ENCODE assay signal across 26 cellular contexts in genomic region chr20:44626278-44626677, GRCh38. TPM values are rescaled to one million over a fixed set of nuclear protein-coding genes. Genes with fewer than 3 reads are reported as not detected.
DNase-seq lines count a peak whose midpoint lies in the region; ATAC-seq, FAIRE-seq and TF ChIP-seq lines count a peak whose summit lies in the region.
"Had no signal": no experiment of that assay in that cellular context is flagged by ENCODE, and none has a peak within 500 bp of the region (broad histone marks: within the 10 kb centered on the region; RNA-seq: fewer than 3 reads in every experiment).

No MANE protein-coding gene starts in this region.

- peaks cover 71% of the 10 kb centered on the region for H3K36me3 Mint-ChIP-seq in activated CD4-positive, alpha-beta T cell treated with anti-CD3 and anti-CD28 coated beads, Interleukin-2, amount 10 ng/mL, durations not matched to agents 24 days and 14 days (ENCODE audit: low read depth)
- peaks cover 0 to 69% (median 43%) of the 10 kb centered on the region in 3 donors for H3K36me3 Mint-ChIP-seq in naive thymus-derived CD8-positive, alpha-beta T cell
- peaks cover 34% of the 10 kb centered on the region for H3K36me3 Mint-ChIP-seq in stimulated activated memory B cell treated with anti-CD40 and anti-IgM and Interleukin-4, amounts not matched to agents 10 μg/mL and 1 μg/mL and 100 μg/mL, for 72 hours

- H3K27me3 ChIP-seq in RWPE2 (ENCODE audit: insufficient read depth, poor library complexity, severe bottlenecking): no peaks in the 10 kb centered on the region

- H3K9me3 ChIP-seq in RWPE2 (ENCODE audit: severe bottlenecking): no peaks in the 10 kb centered on the region
- H3K9me3 ChIP-seq: HAP-1 had no signal

- H3K4me1 Mint-ChIP-seq in activated CD4-positive, alpha-beta T cell treated with anti-CD3 and anti-CD28 coated beads, Interleukin-2, amount 10 ng/mL, durations not matched to agents 24 days and 14 days: no peaks in the 10 kb centered on the region
- H3K4me1 Mint-ChIP-seq in naive thymus-derived CD8-positive, alpha-beta T cell: peaks cover 9 to 23% (median 17%) of the 10 kb centered on the region in 4 donors
- peaks cover 6% of the 10 kb centered on the region for H3K4me1 Mint-ChIP-seq in stimulated activated memory B cell treated with anti-CD40 and anti-IgM and Interleukin-4, amounts not matched to agents 10 μg/mL and 1 μg/mL and 100 μg/mL, for 72 hours
- H3K4me1 Mint-ChIP-seq: CD4-positive, CD25-positive, alpha-beta regulatory T cell had no signal

- intact Hi-C loops in activated CD4-positive, alpha-beta T cell treated with anti-CD3 and anti-CD28 coated beads, Interleukin-2, amount 10 ng/mL, durations not matched to agents 24 days and 14 days (cut with micrococcal nuclease): no loop called here

- H3K36me3 ChIP-seq in RWPE2 (ENCODE audit: low read depth): peaks cover 30% of the 10 kb centered on the region

- no peak for TF ChIP-seq CTCF in RWPE2 (IDR thresholded peaks at IDR 0.05; ENCODE audit: poor library complexity, severe bottlenecking)
- TF ChIP-seq CTCF in D721Med (IDR thresholded peaks at IDR 0.05; ENCODE audit: insufficient read depth, missing control alignments): no peak

- H3K27me3 Mint-ChIP-seq in activated CD4-positive, alpha-beta T cell treated with anti-CD3 and anti-CD28 coated beads, Interleukin-2, amount 10 ng/mL, durations not matched to agents 24 days and 14 days: no peaks in the 10 kb centered on the region
- no peaks in the 10 kb centered on the region for H3K27me3 Mint-ChIP-seq in naive thymus-derived CD8-positive, alpha-beta T cell
- H3K27me3 Mint-ChIP-seq in stimulated activated memory B cell treated with anti-CD40 and anti-IgM and Interleukin-4, amounts not matched to agents 10 μg/mL and 1 μg/mL and 100 μg/mL, for 72 hours: no peaks in the 10 kb centered on the region
- H3K27me3 Mint-ChIP-seq: CD4-positive, CD25-positive, alpha-beta regulatory T cell had no signal

- no peak for ATAC-seq in RWPE2 (ENCODE audit: low read depth)
- ATAC-seq in naive thymus-derived CD8-positive, alpha-beta T cell: no peak
- no peak for ATAC-seq in stimulated activated memory B cell treated with anti-CD40 and anti-IgM and Interleukin-4, amounts not matched to agents 10 μg/mL and 1 μg/mL and 100 μg/mL, for 72 hours
- ATAC-seq: GM23338, PC-3 had no signal

- peak overlapping the region; percentile 16 for H3K27ac Mint-ChIP-seq in activated CD4-positive, alpha-beta T cell treated with anti-CD3 and anti-CD28 coated beads, Interleukin-2, amount 10 ng/mL, durations not matched to agents 24 days and 14 days
- peak overlapping the region in 7 of 10 donors; percentile 16 to 94 (median 66) for H3K27ac Mint-ChIP-seq in naive thymus-derived CD8-positive, alpha-beta T cell
- H3K27ac Mint-ChIP-seq in stimulated activated memory B cell treated with anti-CD40 and anti-IgM and Interleukin-4, amounts not matched to agents 10 μg/mL and 1 μg/mL and 100 μg/mL, for 72 hours: peak overlapping the region; percentile 49
- H3K27ac Mint-ChIP-seq: GM23338, HFFc6 had no signal

- H3K27ac ChIP-seq in RWPE2 (ENCODE audit: poor library complexity, severe bottlenecking): no peak overlapping the region

- H3K4me3 ChIP-seq in RWPE2 (ENCODE audit: severe bottlenecking): no peak overlapping the region
- H3K4me3 ChIP-seq: GM23338, HAP-1 had no signal

- no peak for DNase-seq in activated CD4-positive, alpha-beta T cell treated with anti-CD3 and anti-CD28 coated beads, Interleukin-2, amount 10 ng/mL, durations not matched to agents 24 days and 14 days
- no peak for DNase-seq in activated CD4-positive, alpha-beta T cell treated with anti-CD3 and anti-CD28 coated beads for 1 hour
- DNase-seq in RWPE2 (ENCODE audit: low spot score) (peak; percentile 75), NCI-H128 (lab: John Stamatoyannopoulos, UW; ENCODE audit: unreplicated experiment) (no peak), D721Med (ENCODE audit: insufficient read length, low spot score) (no peak)
- no peak for DNase-seq in naive thymus-derived CD8-positive, alpha-beta T cell
- DNase-seq: 8988T; ACHN; CD4-positive, CD25-positive, alpha-beta regulatory T cell; HFFc6; KBM-7; MV-4-11; NCI-H1105; NCI-H146; NCI-H1930; NCI-H2107; NCI-H446; NCI-H524 treated with DMSO at 0.1 percent for 48 hours; NCI-H82; NK-92 treated with Interleukin-12 subunit alpha and Interleukin-12 subunit beta, amount 100 ng/mL, for 24 hours; PC-3; SHP77 had no signal

- no peak for FAIRE-seq in D721Med (lab: Jason Lieb, UNC)
- FAIRE-seq: G401.6 had no signal

- POLR2A ChIA-PET in naive thymus-derived CD8-positive, alpha-beta T cell (lab: Charles Lee): interaction anchor here (1.1 to 1.8 kb wide), 7 partner anchors 8 to 23 kb away, joined by 3 to 10 read pairs (median 3); no protein-coding TSS in a partner anchor

- no peaks in the 10 kb centered on the region for H3K4me1 ChIP-seq in RWPE2 (ENCODE audit: insufficient read depth, poor library complexity, severe bottlenecking)

- no peak overlapping the region for H3K4me3 Mint-ChIP-seq in activated CD4-positive, alpha-beta T cell treated with anti-CD3 and anti-CD28 coated beads, Interleukin-2, amount 10 ng/mL, durations not matched to agents 24 days and 14 days
- peak overlapping the region in 1 of 10 donors; percentile 59 for H3K4me3 Mint-ChIP-seq in naive thymus-derived CD8-positive, alpha-beta T cell
- no peak overlapping the region for H3K4me3 Mint-ChIP-seq in stimulated activated memory B cell treated with anti-CD40 and anti-IgM and Interleukin-4, amounts not matched to agents 10 μg/mL and 1 μg/mL and 100 μg/mL, for 72 hours
- H3K4me3 Mint-ChIP-seq: CD4-positive, CD25-positive, alpha-beta regulatory T cell; GM23338; HFFc6 had no signal

- H3K9me3 Mint-ChIP-seq in activated CD4-positive, alpha-beta T cell treated with anti-CD3 and anti-CD28 coated beads, Interleukin-2, amount 10 ng/mL, durations not matched to agents 24 days and 14 days: peaks cover 7% of the 10 kb centered on the region
- peaks cover 0 to 2% (median 0%) of the 10 kb centered on the region in 9 donors for H3K9me3 Mint-ChIP-seq in naive thymus-derived CD8-positive, alpha-beta T cell
- H3K9me3 Mint-ChIP-seq in stimulated activated memory B cell treated with anti-CD40 and anti-IgM and Interleukin-4, amounts not matched to agents 10 μg/mL and 1 μg/mL and 100 μg/mL, for 72 hours: no peaks in the 10 kb centered on the region
- H3K9me3 Mint-ChIP-seq: GM23338 had no signal

RNA-seq across cellular contexts. Expression of gene ADA, which starts 25.2 kb away (rescaled TPM):
- 43.7 and 44.5 TPM in 2 replicates for total RNA-seq in activated CD4-positive, alpha-beta T cell treated with anti-CD3 and anti-CD28 coated beads, Interleukin-2, amount 10 ng/mL, durations not matched to agents 24 days and 14 days
- total RNA-seq in naive thymus-derived CD8-positive, alpha-beta T cell: 10 to 100 TPM; 24.1 to 24.2 TPM
- polyA plus RNA-seq in naive thymus-derived CD8-positive, alpha-beta T cell: 10 to 100 TPM; 31.2 to 47.1 (median 38.2) TPM

RNA-seq across cellular contexts. Expression of gene PKIG, which starts 43.9 kb away (rescaled TPM):
- total RNA-seq in activated CD4-positive, alpha-beta T cell treated with anti-CD3 and anti-CD28 coated beads, Interleukin-2, amount 10 ng/mL, durations not matched to agents 24 days and 14 days: 1.2 and 1.7 TPM in 2 replicates
- 1 to 10 TPM; 8.2 to 9.0 TPM for total RNA-seq in naive thymus-derived CD8-positive, alpha-beta T cell
- 1 to 10 TPM; 6.1 to 8.1 (median 6.4) TPM for polyA plus RNA-seq in naive thymus-derived CD8-positive, alpha-beta T cell

Comparison
In these comparisons a context has a peak if more than half of its experiments do, and no peak if none do; other contexts are left out.
1. H3K27ac Mint-ChIP-seq: peak in every context shown above with its lines; median percentile 66 in naive thymus-derived CD8-positive, alpha-beta T cell; 49 in stimulated activated memory B cell treated with anti-CD40 and anti-IgM and Interleukin-4, amounts not matched to agents 10 μg/mL and 1 μg/mL and 100 μg/mL, for 72 hours; 16 in activated CD4-positive, alpha-beta T cell treated with anti-CD3 and anti-CD28 coated beads, Interleukin-2, amount 10 ng/mL, durations not matched to agents 24 days and 14 days.